1 cellular context compared by ENCODE assay signal in the genomic region with DNA sequence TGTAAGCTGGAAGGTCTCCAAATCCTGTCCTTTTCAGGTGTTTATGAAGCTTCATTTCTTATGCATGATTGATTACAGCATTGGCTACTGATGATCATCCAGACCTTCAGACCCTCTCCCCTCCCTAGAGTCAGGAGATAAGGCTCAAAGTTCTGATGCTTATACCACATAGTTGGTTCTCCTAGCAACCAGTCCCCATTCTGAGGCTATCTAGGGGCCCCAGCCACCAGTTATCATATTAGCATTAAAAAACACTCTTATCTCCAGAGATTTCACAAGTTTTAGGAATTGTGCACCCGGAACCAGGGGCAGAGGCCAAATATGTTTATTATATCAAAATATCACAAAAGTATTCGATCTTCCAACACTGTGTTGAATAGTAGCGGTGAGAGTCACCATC.
TF ChIP-seq lines count a peak whose summit lies in the region.

No MANE protein-coding gene starts in this region.

TF ChIP-seq in K562, 482 proteins besides CTCF, POLR2A, EP300 and RAD21 (continued from another document):
- TF ChIP-seq MNT (conservative IDR thresholded peaks at IDR 0.05): no peak
- 0 out of 2 replicates have a peak, but pooled peaks have one; percentile 37 for TF ChIP-seq DPF2 (IDR thresholded peaks at IDR 0.05)
- TF ChIP-seq MECOM (CRISPR knock-in tag; IDR thresholded peaks at IDR 0.05): 0 out of 2 replicates have a peak, but pooled peaks have one; percentile 21
- peak; percentile 55 for TF ChIP-seq CBFA2T3 (IDR thresholded peaks at IDR 0.05)
- TF ChIP-seq VEZF1 (CRISPR knock-in tag; IDR thresholded peaks at IDR 0.05): peak; percentile 25; the same call in 1 of the 2 replicates
- TF ChIP-seq ZNF143 (CRISPR knock-in tag; IDR thresholded peaks at IDR 0.05): no peak
- TF ChIP-seq SMARCC2 (IDR thresholded peaks at IDR 0.05; ENCODE audit: low read depth): no peak
- TF ChIP-seq ZNF584 (CRISPR knock-in tag; IDR thresholded peaks at IDR 0.05; ENCODE audit: low read depth): no peak
- TF ChIP-seq TCF15 (CRISPR knock-in tag; IDR thresholded peaks at IDR 0.05): no peak
TF ChIP-seq in K562: peak in this region for 12.
